In the genomic region with DNA sequence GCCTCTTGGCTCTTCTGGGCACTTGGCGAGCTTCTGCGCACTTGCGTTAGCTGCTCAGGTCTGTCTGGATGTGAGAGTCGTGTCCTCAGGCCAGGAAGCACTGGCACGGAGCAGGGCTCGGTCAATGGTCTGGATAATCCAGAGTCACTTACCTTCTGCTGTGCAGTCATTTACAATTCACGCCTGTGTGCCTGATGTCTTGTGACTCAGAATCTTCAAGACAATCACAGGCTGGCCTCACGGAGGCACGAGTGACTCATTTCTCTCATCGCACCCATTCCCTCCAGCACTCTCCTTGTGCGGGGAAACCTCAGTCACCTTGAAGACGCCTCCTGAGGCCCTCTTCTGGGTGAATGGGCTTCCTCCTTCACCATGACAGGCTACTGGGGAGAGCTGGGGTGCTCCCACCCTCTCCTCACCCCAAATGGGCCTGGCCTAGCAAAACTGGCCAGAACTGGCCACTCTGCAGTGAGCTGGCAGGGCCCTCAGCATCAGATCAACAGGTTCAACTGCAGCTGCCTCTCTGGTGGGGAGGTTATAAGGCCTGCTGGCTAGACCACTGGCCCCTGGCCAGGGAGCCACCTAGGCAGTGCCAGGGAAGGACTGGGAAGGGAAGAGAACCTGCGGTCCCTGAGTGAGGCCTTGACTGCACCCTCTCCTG, we compare ENCODE assay signal across 8 cellular contexts.
DNase-seq lines count a peak whose midpoint lies in the region; ATAC-seq and TF ChIP-seq lines count a peak whose summit lies in the region.

No MANE protein-coding gene starts in this region.

- H3K4me3 ChIP-seq in astrocyte of the cerebellum (ENCODE audit: low read depth, low read length), result peak overlapping the region; percentile 65

- no peak for TF ChIP-seq CTCF in astrocyte of the cerebellum (IDR thresholded peaks at IDR 0.05; ENCODE audit: low read depth, low read length, missing control alignments)

- no peak for ATAC-seq in HG03571 (IDR thresholded peaks at IDR 0.05; ENCODE audit: unreplicated experiment)

- DNase-seq in stimulated activated naive CD4-positive, alpha-beta T cell treated with Interleukin-2 at 50 U/mL for 16 hours (lab: John Stamatoyannopoulos, UW), result peak; percentile 81
- DNase-seq in stimulated activated naive CD4-positive, alpha-beta T cell (lab: John Stamatoyannopoulos, UW), result no peak
- peak; percentile 47 to 74 for DNase-seq in SW 1271 (lab: John Stamatoyannopoulos, UW)
- peak; percentile 54 for DNase-seq in astrocyte of the cerebellum (ENCODE audit: low read depth)
- peak; percentile 31 for DNase-seq in left kidney (ENCODE audit: low read depth, low spot score)
- DNase-seq in stimulated activated CD4-positive, alpha-beta T cell treated with anti-CD3 and anti-CD28 coated beads, TNF-alpha, amount 100 ng/mL, for 4 hours (ENCODE audit: low read depth in 3 of 3), result peak; percentile 50 to 62 (median 56)
- no peak for DNase-seq in NCI-H2107 (lab: John Stamatoyannopoulos, UW)

- in situ Hi-C loops in astrocyte of the cerebellum (cut with HindIII; ENCODE audit: low sequenced_read_pairs), result no loop called here

Comparison
In these comparisons a context has a peak if more than half of its experiments do, and no peak if none do; other contexts are left out.
1. DNase-seq: peak in stimulated activated naive CD4-positive, alpha-beta T cell treated with Interleukin-2 at 50 U/mL for 16 hours (single experiment), SW 1271 (2 of 2), astrocyte of the cerebellum (single experiment), left kidney (single experiment) and stimulated activated CD4-positive, alpha-beta T cell treated with anti-CD3 and anti-CD28 coated beads, TNF-alpha, amount 100 ng/mL, for 4 hours (3 of 3); none in stimulated activated naive CD4-positive, alpha-beta T cell (0 of 6) and NCI-H2107 (single experiment).